12 cellular contexts compared by ENCODE assay signal in genomic region chr1:243798726-243799125, GRCh38. TPM values are rescaled to one million over a fixed set of nuclear protein-coding genes. Genes with fewer than 3 reads are reported as not detected.
DNase-seq lines count a peak whose midpoint lies in the region; ATAC-seq and TF ChIP-seq lines count a peak whose summit lies in the region.
"Had no signal": no experiment of that assay in that cellular context is flagged by ENCODE, and none has a peak within 500 bp of the region (broad histone marks: within the 10 kb centered on the region; RNA-seq: fewer than 3 reads in every experiment).

No MANE protein-coding gene starts in this region.

- DNase-seq in AG09319 (ENCODE audit: extremely low read depth, low read depth), result peak; percentile 30
- DNase-seq in HK-2 (ENCODE audit: unreplicated experiment), result peak; percentile 44
- DNase-seq in astrocyte of the cerebellum (ENCODE audit: low read depth), result peak; percentile 4
- DNase-seq in mesenchymal stem cell, result peak; percentile 78
- DNase-seq in activated gamma-delta T cell treated with Interleukin-2 at 50 U/mL for 16 hours, result no peak
- no peak for DNase-seq in CD4-positive, alpha-beta memory T cell
- no peak for DNase-seq in NCI-H446 treated with DMSO at 0.1 percent for 48 hours (lab: John Stamatoyannopoulos, UW)
- DNase-seq: activated CD4-positive, alpha-beta T cell treated with anti-CD3 and anti-CD28 coated beads, Interleukin-2, amount 50 U/mL, for 48 hours; DMS 273 treated with DMSO at 0.1 percent for 48 hours; heart left ventricle; midbrain had no signal

- H3K4me3 ChIP-seq in astrocyte of the cerebellum (ENCODE audit: low read depth, low read length), result no peak overlapping the region
- no peak overlapping the region for H3K4me3 ChIP-seq in mesenchymal stem cell (ENCODE audit: insufficient read depth in 1 of 2, low read depth in 1 of 2, low read length in 2 of 2)
- no peak overlapping the region for H3K4me3 ChIP-seq in CD4-positive, alpha-beta memory T cell (ENCODE audit: low read length in 2 of 2)
- H3K4me3 ChIP-seq: heart left ventricle had no signal

- no peaks in the 10 kb centered on the region for H3K27me3 ChIP-seq in mesenchymal stem cell (ENCODE audit: control insufficient read depth in 1 of 2, insufficient read depth in 1 of 2, low read length in 2 of 2)
- no peaks in the 10 kb centered on the region for H3K27me3 ChIP-seq in CD4-positive, alpha-beta memory T cell (ENCODE audit: insufficient read depth, low read length)
- H3K27me3 ChIP-seq: heart left ventricle had no signal

- H3K9me3 Mint-ChIP-seq in CD4-positive, alpha-beta memory T cell, result no peaks in the 10 kb centered on the region

- H2BK12ac ChIP-seq in mesenchymal stem cell (ENCODE audit: low read length in 2 of 2), result no peak overlapping the region

- H3K27ac Mint-ChIP-seq in CD4-positive, alpha-beta memory T cell, result peak overlapping the region in 3 of 7 donors; percentile 2 to 14 (median 3)

- peaks cover 22% of the 10 kb centered on the region for H3K79me1 ChIP-seq in mesenchymal stem cell (replicated peaks; ENCODE audit: low read length, poor library complexity, severe bottlenecking)

- no peak overlapping the region for H2BK15ac ChIP-seq in mesenchymal stem cell (ENCODE audit: low read depth, poor library complexity, severe bottlenecking)

- no peak overlapping the region for H2AK5ac ChIP-seq in mesenchymal stem cell (ENCODE audit: low read length, severe bottlenecking)

- H3K9ac ChIP-seq in mesenchymal stem cell (ENCODE audit: low read length), result peak overlapping the region; percentile 51

- no peak overlapping the region for H2BK5ac ChIP-seq in mesenchymal stem cell (ENCODE audit: low read depth, low read length, poor library complexity, severe bottlenecking)

- H3K14ac ChIP-seq in mesenchymal stem cell (ENCODE audit: low read length in 2 of 2), result no peak overlapping the region

- no peak overlapping the region for H3K18ac ChIP-seq in mesenchymal stem cell (ENCODE audit: low read depth in 1 of 2, low read length in 2 of 2)

- WGBS in mesenchymal stem cell, result 30% methylated on average over 1 of the region's 2 CpGs

- no peak overlapping the region for H2BK120ac ChIP-seq in mesenchymal stem cell (ENCODE audit: low read depth, low read length)

- no peak for ATAC-seq in HG03521 (IDR thresholded peaks at IDR 0.05; ENCODE audit: unreplicated experiment)

- in situ Hi-C loops in astrocyte of the cerebellum (cut with HindIII; ENCODE audit: low sequenced_read_pairs), result no loop called here

- H3K36me3 Mint-ChIP-seq in CD4-positive, alpha-beta memory T cell, result peaks cover 13 to 19% of the 10 kb centered on the region in 2 donors

- no peaks in the 10 kb centered on the region for H3K9me3 ChIP-seq in mesenchymal stem cell (ENCODE audit: control insufficient read depth, low read length)
- no peaks in the 10 kb centered on the region for H3K9me3 ChIP-seq in CD4-positive, alpha-beta memory T cell (ENCODE audit: control insufficient read depth in 1 of 2, low read length in 2 of 2)
- H3K9me3 ChIP-seq: heart left ventricle had no signal

- no peaks in the 10 kb centered on the region for H3K27me3 Mint-ChIP-seq in CD4-positive, alpha-beta memory T cell

- no peak overlapping the region for H4K91ac ChIP-seq in mesenchymal stem cell (ENCODE audit: low read length)

- no peak overlapping the region for H3K4me3 Mint-ChIP-seq in CD4-positive, alpha-beta memory T cell

- H3K23ac ChIP-seq in mesenchymal stem cell (ENCODE audit: low read length in 2 of 2), result no peak overlapping the region

- CTCF ChIA-PET in CD4-positive, alpha-beta memory T cell (lab: Charles Lee; ENCODE audit: partially characterized antibody), result interaction anchor here (0.9 to 1.3 kb wide), 2 partner anchors 8 to 14 kb away, joined by 3 to 6 read pairs; no protein-coding TSS in a partner anchor

- no peak for TF ChIP-seq CTCF in AG09319 (IDR thresholded peaks at IDR 0.05; ENCODE audit: low read depth, low read length)
- TF ChIP-seq CTCF in astrocyte of the cerebellum (IDR thresholded peaks at IDR 0.05; ENCODE audit: low read depth, low read length, missing control alignments), result no peak

- intact Hi-C loops in CD4-positive, alpha-beta memory T cell (cut with micrococcal nuclease), result no loop called here

- H3K4me1 Mint-ChIP-seq in CD4-positive, alpha-beta memory T cell, result peaks cover 42 to 59% (median 51%) of the 10 kb centered on the region in 4 donors

- peaks cover 1% of the 10 kb centered on the region for H3K4me1 ChIP-seq in mesenchymal stem cell (ENCODE audit: control insufficient read depth, insufficient read depth, low read depth, low read length)
- peaks cover 20% of the 10 kb centered on the region for H3K4me1 ChIP-seq in CD4-positive, alpha-beta memory T cell (ENCODE audit: insufficient read depth, low read length)

- no peak overlapping the region for H2AFZ ChIP-seq in mesenchymal stem cell (ENCODE audit: low read depth, low read length)

- H3K4ac ChIP-seq in mesenchymal stem cell (ENCODE audit: low read depth in 1 of 2, low read length in 2 of 2), result no peak overlapping the region

- peak overlapping the region; percentile 74 for H3K27ac ChIP-seq in mesenchymal stem cell (ENCODE audit: low read length, poor library complexity, severe bottlenecking)
- H3K27ac ChIP-seq in CD4-positive, alpha-beta memory T cell (ENCODE audit: low read depth, low read length), result no peak overlapping the region
- H3K27ac ChIP-seq: heart left ventricle had no signal

- H3K4me2 ChIP-seq in mesenchymal stem cell (ENCODE audit: low read length, poor library complexity, severe bottlenecking), result no peak overlapping the region

- POLR2A ChIA-PET in CD4-positive, alpha-beta memory T cell (lab: Charles Lee; ENCODE audit: partially characterized antibody), result interaction anchor here (0.8 kb wide), 1 partner anchor 17 kb away, joined by 3 read pairs; no protein-coding TSS in a partner anchor

- peaks cover 3 to 8% of the 10 kb centered on the region in 2 experiments for H3K36me3 ChIP-seq in mesenchymal stem cell (ENCODE audit: control insufficient read depth in 1 of 2, insufficient read depth in 2 of 2, low read depth in 1 of 2, low read length in 2 of 2)
- H3K36me3 ChIP-seq in CD4-positive, alpha-beta memory T cell (ENCODE audit: insufficient read depth, low read length), result no peaks in the 10 kb centered on the region
- H3K36me3 ChIP-seq: heart left ventricle had no signal

- H4K8ac ChIP-seq in mesenchymal stem cell (ENCODE audit: low read length), result no peak overlapping the region

RNA-seq across cellular contexts. Expression of gene AKT3, which starts 51.3 kb away (rescaled TPM):
- 32.9 TPM for polyA plus RNA-seq in mesenchymal stem cell (2013, experiment 1 of 2)
- 34.8 TPM for polyA plus RNA-seq in mesenchymal stem cell (2013, experiment 2 of 2)
- 100 to 1,000 TPM; 149 to 152 TPM for total RNA-seq in CD4-positive, alpha-beta memory T cell
- 1 to 10 TPM in 1 of 2 donors, under 1 TPM in 1; 0.56 to 5.1 TPM for polyA plus RNA-seq in CD4-positive, alpha-beta memory T cell

Comparison
In these comparisons a context has a peak if more than half of its experiments do, and no peak if none do; other contexts are left out.
1. DNase-seq: peak in AG09319 (single experiment), HK-2 (single experiment), astrocyte of the cerebellum (single experiment) and mesenchymal stem cell (single experiment); none in activated gamma-delta T cell treated with Interleukin-2 at 50 U/mL for 16 hours (single experiment), CD4-positive, alpha-beta memory T cell (0 of 5) and NCI-H446 treated with DMSO at 0.1 percent for 48 hours (single experiment).